In genomic region chr1:228487336-228488106, GRCh38 we compare ENCODE assay signal across 1 cellular context.
TF ChIP-seq lines count a peak whose summit lies in the region.

TSS of gene RNF187 (plus strand) at chr1:228487382.

TF ChIP-seq in SK-N-SH, 30 proteins besides CTCF, POLR2A, EP300 and RAD21 (continued from another document):
- TF ChIP-seq ZBTB33 (IDR thresholded peaks at IDR 0.05; ENCODE audit: borderline replicate concordance, low read depth) (no peak), TEAD4 (IDR thresholded peaks at IDR 0.05; ENCODE audit: borderline replicate concordance, insufficient read depth) (no peak), NRF1 (IDR thresholded peaks at IDR 0.05; ENCODE audit: low read depth, low read length) (no peak), TCF12 (IDR thresholded peaks at IDR 0.05) (no peak), USF2 (IDR thresholded peaks at IDR 0.05; ENCODE audit: borderline replicate concordance, low read depth, low read length) (no peak), POLR2AphosphoS5 (IDR thresholded peaks at IDR 0.05; ENCODE audit: low read depth, low read length) (no peak), USF1 (IDR thresholded peaks at IDR 0.05; ENCODE audit: borderline replicate concordance, low read depth) (no peak), TAF1 (IDR thresholded peaks at IDR 0.05; ENCODE audit: borderline replicate concordance, low read depth, low read length) (no peak; the same call in 1 of the 2 replicates), CHD2 (IDR thresholded peaks at IDR 0.05; ENCODE audit: low read length, partially characterized antibody) (no peak)
